Comparison of ENCODE assay signal across 1 cellular context in genomic region chr11:119016216-119017009, GRCh38.
TF ChIP-seq lines count a peak whose summit lies in the region.

No MANE protein-coding gene starts in this region.

TF ChIP-seq in GM23338, 12 proteins besides CTCF, POLR2A, EP300 and RAD21 (continued from another document):
- TF ChIP-seq ZNF462 (CRISPR knock-in tag; IDR thresholded peaks at IDR 0.05) (no peak), EZH2phosphoT487 (IDR thresholded peaks at IDR 0.05; ENCODE audit: unreplicated experiment) (no peak), ETS1 (IDR thresholded peaks at IDR 0.05) (no peak), NANOG (IDR thresholded peaks at IDR 0.05; ENCODE audit: borderline replicate concordance) (no peak)
